18 cellular contexts compared by ENCODE assay signal in the genomic region with DNA sequence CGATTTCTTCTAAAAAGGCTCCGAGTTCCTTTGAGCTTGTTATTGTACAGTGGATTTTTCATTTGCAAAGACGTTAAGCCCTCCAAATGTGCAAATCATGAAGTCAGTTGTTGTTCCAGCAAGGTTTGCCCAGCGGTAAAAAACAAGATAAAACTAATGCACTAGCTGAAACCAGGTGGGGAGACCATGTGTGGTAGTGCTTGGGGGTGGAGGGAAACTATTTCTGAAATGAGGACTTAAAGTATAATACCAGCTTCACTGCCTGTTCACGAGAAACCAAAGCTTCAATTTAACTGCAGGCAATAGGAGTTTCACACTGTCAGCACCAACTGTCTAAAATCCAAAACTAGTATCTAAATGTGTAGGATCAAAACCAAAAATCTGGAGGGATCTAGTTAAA. TPM values are rescaled to one million over a fixed set of nuclear protein-coding genes. Genes with fewer than 3 reads are reported as not detected.
DNase-seq lines count a peak whose midpoint lies in the region; ATAC-seq, FAIRE-seq and TF ChIP-seq lines count a peak whose summit lies in the region.
"Had no signal": no experiment of that assay in that cellular context is flagged by ENCODE, and none has a peak within 500 bp of the region (broad histone marks: within the 10 kb centered on the region; RNA-seq: fewer than 3 reads in every experiment).

No MANE protein-coding gene starts in this region.

- H3K27ac Mint-ChIP-seq in T-helper 2 cell treated with Interferon-gamma antibody and Interleukin-4, amounts not matched to agents 5 μg/mL and 100 μg/mL, for 36 hours, result peak overlapping the region; percentile 56
- H3K27ac Mint-ChIP-seq in CD4-positive, alpha-beta memory T cell, result peak overlapping the region in 2 of 7 donors; percentile 5 to 51

- H3K4me3 ChIP-seq in KMS-11 (IDR thresholded peaks at IDR 0.05; ENCODE audit: insufficient read depth, low read depth, low read length) (no peak overlapping the region), mesendoderm (ENCODE audit: low read length) (no peak overlapping the region)
- H3K4me3 ChIP-seq in CD4-positive, alpha-beta memory T cell (ENCODE audit: low read length in 2 of 2), result no peak overlapping the region
- H3K4me3 ChIP-seq: BLaER1, K562, Peyer's patch had no signal

- no peak overlapping the region for H2AK5ac ChIP-seq in mesendoderm (ENCODE audit: low read length)

- H4K8ac ChIP-seq in mesendoderm (ENCODE audit: low read depth, low read length), result no peak overlapping the region

- no peak overlapping the region for H4K5ac ChIP-seq in mesendoderm (ENCODE audit: low read length)

- no peak overlapping the region for H3K4me3 Mint-ChIP-seq in T-helper 2 cell treated with Interferon-gamma antibody and Interleukin-4, amounts not matched to agents 5 μg/mL and 100 μg/mL, for 36 hours
- no peak overlapping the region for H3K4me3 Mint-ChIP-seq in CD4-positive, alpha-beta memory T cell

- peak overlapping the region; percentile 87 for H3K27ac ChIP-seq in KMS-11
- H3K27ac ChIP-seq in mesendoderm (ENCODE audit: low read depth, low read length), result no peak overlapping the region
- H3K27ac ChIP-seq in CD4-positive, alpha-beta memory T cell (ENCODE audit: low read depth, low read length), result no peak overlapping the region
- H3K27ac ChIP-seq: BLaER1, Peyer's patch had no signal

- H3K4me2 ChIP-seq in KMS-11 (peak overlapping the region; percentile 96), mesendoderm (ENCODE audit: low read length) (no peak overlapping the region)
- H3K4me2 ChIP-seq: BLaER1 had no signal

- DNase-seq in GM12891 (ENCODE audit: insufficient read length, low spot score), result no peak
- no peak for DNase-seq in T-helper 2 cell treated with Interferon-gamma antibody and Interleukin-4, amounts not matched to agents 5 μg/mL and 100 μg/mL, for 36 hours (ENCODE audit: low spot score)
- no peak for DNase-seq in mesendoderm
- DNase-seq in CD4-positive, alpha-beta memory T cell, result no peak
- no peak for DNase-seq in NCI-H526 (lab: John Stamatoyannopoulos, UW)
- DNase-seq in HPDE6-E6E7 (ENCODE audit: extremely low spot score), result no peak
- DNase-seq: EL, NCI-H1105, NCI-H187, NCI-H446, NCI-H774, Peyer's patch, SHP77 treated with DMSO at 0.1 percent for 48 hours had no signal

- no peak overlapping the region for H3K23ac ChIP-seq in mesendoderm (ENCODE audit: low read length)

- H2AFZ ChIP-seq in KMS-11 (ENCODE audit: low read depth), result peak overlapping the region; percentile 12; the same call in 1 of the 2 replicates

- H3K4me1 Mint-ChIP-seq in T-helper 2 cell treated with Interferon-gamma antibody and Interleukin-4, amounts not matched to agents 5 μg/mL and 100 μg/mL, for 36 hours (ENCODE audit: low read depth), result peaks cover 45% of the 10 kb centered on the region
- peaks cover 25 to 31% (median 30%) of the 10 kb centered on the region in 4 donors for H3K4me1 Mint-ChIP-seq in CD4-positive, alpha-beta memory T cell

- peak; percentile 77 for FAIRE-seq in GM12891 (lab: Jason Lieb, UNC)
- FAIRE-seq: K562 had no signal

- POLR2A ChIA-PET in CD4-positive, alpha-beta memory T cell (lab: Charles Lee; ENCODE audit: partially characterized antibody), result interaction anchor here (1.0 to 4.9 kb wide), 3 partner anchors 10 to 60 kb away, joined by 4 to 32 read pairs (median 4); a partner anchor contains a TSS

- H3K9ac ChIP-seq in KMS-11, result peak overlapping the region; percentile 54; the same call in 1 of the 2 replicates
- H3K9ac ChIP-seq in mesendoderm (ENCODE audit: low read length), result no peak overlapping the region
- H3K9ac ChIP-seq: BLaER1 had no signal

- H3K79me1 ChIP-seq in mesendoderm (ENCODE audit: low read length), result no peaks in the 10 kb centered on the region

- no peaks in the 10 kb centered on the region for H3K9me3 Mint-ChIP-seq in T-helper 2 cell treated with Interferon-gamma antibody and Interleukin-4, amounts not matched to agents 5 μg/mL and 100 μg/mL, for 36 hours
- no peaks in the 10 kb centered on the region for H3K9me3 Mint-ChIP-seq in CD4-positive, alpha-beta memory T cell

- no peaks in the 10 kb centered on the region for H4K20me1 ChIP-seq in KMS-11 (ENCODE audit: insufficient read depth)
- H4K20me1 ChIP-seq: BLaER1 had no signal

- peaks cover 30% of the 10 kb centered on the region for H3K36me3 Mint-ChIP-seq in T-helper 2 cell treated with Interferon-gamma antibody and Interleukin-4, amounts not matched to agents 5 μg/mL and 100 μg/mL, for 36 hours (ENCODE audit: low read depth)
- H3K36me3 Mint-ChIP-seq in CD4-positive, alpha-beta memory T cell, result peaks cover 9 to 19% of the 10 kb centered on the region in 2 donors

- peak overlapping the region; percentile 38 for H2BK120ac ChIP-seq in mesendoderm (ENCODE audit: low read depth, low read length)

- H2BK5ac ChIP-seq in mesendoderm (ENCODE audit: low read length), result no peak overlapping the region

- H2BK15ac ChIP-seq in mesendoderm (replicated peaks; ENCODE audit: low read depth), result no peak overlapping the region

- no peaks in the 10 kb centered on the region for H3K79me2 ChIP-seq in KMS-11 (ENCODE audit: insufficient read depth, low read depth)
- H3K79me2 ChIP-seq in mesendoderm (ENCODE audit: control insufficient read depth, insufficient read depth, low read length), result no peaks in the 10 kb centered on the region

- intact Hi-C loops in CD4-positive, alpha-beta memory T cell (cut with micrococcal nuclease), result no loop called here

- no peaks in the 10 kb centered on the region for H3K9me3 ChIP-seq in CD4-positive, alpha-beta memory T cell (ENCODE audit: control insufficient read depth in 1 of 2, low read length in 2 of 2)
- H3K9me3 ChIP-seq: BLaER1, Peyer's patch had no signal

- CTCF ChIA-PET in CD4-positive, alpha-beta memory T cell (lab: Charles Lee; ENCODE audit: partially characterized antibody), result interaction anchor here (0.7 to 3.0 kb wide), 9 partner anchors 9 to 1023 kb away, joined by 3 to 10 read pairs (median 4); no protein-coding TSS in a partner anchor

- TF ChIP-seq POLR2A in GM12891 (IDR thresholded peaks at IDR 0.05; ENCODE audit: low read depth, low read length), result no peak

- ATAC-seq in GM19023 (IDR thresholded peaks at IDR 0.05; ENCODE audit: unreplicated experiment), result no peak
- ATAC-seq: HCT116, K562 had no signal

- no peaks in the 10 kb centered on the region; the same call in 1 of the 2 replicates for H3K36me3 ChIP-seq in KMS-11 (ENCODE audit: insufficient read depth)
- peaks cover 1% of the 10 kb centered on the region for H3K36me3 ChIP-seq in mesendoderm (ENCODE audit: control insufficient read depth, insufficient read depth, low read length)
- H3K36me3 ChIP-seq in CD4-positive, alpha-beta memory T cell (ENCODE audit: insufficient read depth, low read length), result peaks cover 18% of the 10 kb centered on the region

- no CpG with 5 or more reads among the region's 5 CpGs for WGBS in mesendoderm (ENCODE audit: extremely low coverage, insufficient coverage, low lambda C conversion rate)

- H3K27me3 Mint-ChIP-seq in T-helper 2 cell treated with Interferon-gamma antibody and Interleukin-4, amounts not matched to agents 5 μg/mL and 100 μg/mL, for 36 hours (ENCODE audit: low read depth), result no peaks in the 10 kb centered on the region
- H3K27me3 Mint-ChIP-seq in CD4-positive, alpha-beta memory T cell, result no peaks in the 10 kb centered on the region

- no peak for TF ChIP-seq CTCF in KMS-11 (conservative IDR thresholded peaks at IDR 0.05; ENCODE audit: low read depth, low read length)

- H3K4me1 ChIP-seq in KMS-11 (ENCODE audit: low read depth, poor library complexity, severe bottlenecking) (peaks cover 94% of the 10 kb centered on the region), mesendoderm (ENCODE audit: control insufficient read depth, low read depth, low read length) (peaks cover 3% of the 10 kb centered on the region)
- H3K4me1 ChIP-seq in CD4-positive, alpha-beta memory T cell (ENCODE audit: insufficient read depth, low read length), result peaks cover 36% of the 10 kb centered on the region

- H3K56ac ChIP-seq in mesendoderm (ENCODE audit: low read length), result no peak overlapping the region

- H3K18ac ChIP-seq in mesendoderm (ENCODE audit: low read length), result no peak overlapping the region

- no peaks in the 10 kb centered on the region for H3K27me3 ChIP-seq in KMS-11 (ENCODE audit: insufficient read depth, low read depth)
- no peaks in the 10 kb centered on the region for H3K27me3 ChIP-seq in mesendoderm (ENCODE audit: insufficient read depth, low read length, poor library complexity)
- H3K27me3 ChIP-seq in CD4-positive, alpha-beta memory T cell (ENCODE audit: insufficient read depth, low read length), result no peaks in the 10 kb centered on the region
- H3K27me3 ChIP-seq: BLaER1, Peyer's patch had no signal

- H3K4ac ChIP-seq in mesendoderm (ENCODE audit: low read depth, low read length), result no peak overlapping the region

TF ChIP-seq in GM12891, 5 proteins besides CTCF, POLR2A, EP300 and RAD21:
- no peak for TF ChIP-seq POU2F2 (IDR thresholded peaks at IDR 0.05; ENCODE audit: low read depth, low read length)
- TF ChIP-seq POLR2AphosphoS5 (IDR thresholded peaks at IDR 0.05; ENCODE audit: low read depth, low read length), result no peak
- no peak for TF ChIP-seq TAF1 (IDR thresholded peaks at IDR 0.05; ENCODE audit: low read depth, low read length)
- no peak for TF ChIP-seq PAX5 (IDR thresholded peaks at IDR 0.05; ENCODE audit: insufficient read depth, low read length, severe bottlenecking)
- TF ChIP-seq SPI1 (IDR thresholded peaks at IDR 0.05; ENCODE audit: low read depth, low read length), result no peak

RNA-seq across cellular contexts. Expression of a gene that starts 22.3 kb away (rescaled TPM):
- polyA plus RNA-seq in GM12891 (2012; ENCODE audit: low read depth, missing spikeins), result 90.6 TPM
- polyA plus RNA-seq in mesendoderm (2013, experiment 1 of 2), result 143 TPM
- 146 TPM for polyA plus RNA-seq in mesendoderm (2013, experiment 2 of 2)
- total RNA-seq in CD4-positive, alpha-beta memory T cell, result 10 to 100 TPM; 87.6 to 91.0 TPM
- polyA plus RNA-seq in CD4-positive, alpha-beta memory T cell, result 100 to 1,000 TPM; 148 to 197 TPM

RNA-seq across cellular contexts. Expression of a gene that starts 39.7 kb away (rescaled TPM):
- not detected for polyA plus RNA-seq in GM12891 (2012; ENCODE audit: low read depth, missing spikeins)
- polyA plus RNA-seq in mesendoderm (2013, experiment 1 of 2), result 0.48 TPM
- polyA plus RNA-seq in mesendoderm (2013, experiment 2 of 2), result 0.50 TPM
- total RNA-seq in CD4-positive, alpha-beta memory T cell, result not detected
- polyA plus RNA-seq in CD4-positive, alpha-beta memory T cell, result not detected
